17 cellular contexts compared by ENCODE assay signal in the genomic region with DNA sequence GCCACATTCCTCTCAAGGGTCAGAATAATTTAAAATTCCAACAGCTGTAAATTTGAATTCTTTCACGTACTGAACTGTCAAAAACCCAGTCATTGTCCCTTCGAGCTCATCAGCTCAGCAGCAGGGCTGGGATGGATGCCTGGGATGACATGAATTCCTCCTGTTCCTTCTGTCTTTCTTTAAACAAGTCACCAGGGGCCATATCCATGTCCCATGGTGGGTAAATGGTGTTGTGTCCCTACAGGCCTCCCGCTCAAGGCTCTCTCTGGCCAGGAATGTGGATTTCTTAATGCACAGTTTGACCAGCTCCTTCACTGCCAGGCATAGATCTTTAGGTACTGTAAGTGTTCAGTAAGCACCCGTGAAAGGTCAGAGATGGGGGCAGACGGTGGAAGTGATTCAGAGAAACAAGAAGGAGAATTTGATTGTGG. TPM values are rescaled to one million over a fixed set of nuclear protein-coding genes. Genes with fewer than 3 reads are reported as not detected.
DNase-seq lines count a peak whose midpoint lies in the region; ATAC-seq and TF ChIP-seq lines count a peak whose summit lies in the region.
"Had no signal": no experiment of that assay in that cellular context is flagged by ENCODE, and none has a peak within 500 bp of the region (broad histone marks: within the 10 kb centered on the region; RNA-seq: fewer than 3 reads in every experiment).

No MANE protein-coding gene starts in this region.

- no peak overlapping the region for H3K4me3 ChIP-seq in IMR-90 (ENCODE audit: insufficient read depth, low read depth, low read length)
- H3K4me3 ChIP-seq in naive thymus-derived CD4-positive, alpha-beta T cell (ENCODE audit: low read length), result no peak overlapping the region
- H3K4me3 ChIP-seq in vagina, result no peak overlapping the region
- no peak overlapping the region for H3K4me3 ChIP-seq in A673 (ENCODE audit: low read depth, low read length, poor library complexity, severe bottlenecking)
- H3K4me3 ChIP-seq: BLaER1 treated with 17β-estradiol and CSF1 and Interleukin-3, amounts not matched to agents 10 nM and 100 nM; K562; prostate gland had no signal

- H3K36me3 Mint-ChIP-seq in chondrocyte (ENCODE audit: low read depth), result peaks cover 9% of the 10 kb centered on the region
- peaks cover 6 to 25% (median 17%) of the 10 kb centered on the region in 5 donors for H3K36me3 Mint-ChIP-seq in naive thymus-derived CD4-positive, alpha-beta T cell

- 17% methylated on average over 1 of the region's 5 CpGs; no CpG with 5 or more reads in 1 of the 2 experiments for WGBS in IMR-90 (ENCODE audit: extremely low coverage in 2 of 2, insufficient read length in 1 of 2), 2 experiments

- in situ Hi-C loops in IMR-90 (cut with MboI; ENCODE audit: low sequenced_read_pairs), result no loop called here

- H3K79me1 ChIP-seq in IMR-90 (ENCODE audit: low read depth in 1 of 2, low read length in 2 of 2), result peaks cover 5% of the 10 kb centered on the region in 2 experiments; a peak in 1 of 4 replicates

- POLR2A ChIA-PET in IMR-90 (lab: Charles Lee; ENCODE audit: unreplicated experiment) (no interaction called here), A673 (lab: Charles Lee; ENCODE audit: low non-redundant PET) (no interaction called here)
- POLR2A ChIA-PET in naive thymus-derived CD4-positive, alpha-beta T cell (lab: Charles Lee), result no interaction called here

- no peak overlapping the region for H3K4ac ChIP-seq in IMR-90 (ENCODE audit: low read depth, low read length)

- H3K14ac ChIP-seq in IMR-90 (replicated peaks; ENCODE audit: low read depth, low read length), result 0 out of 2 replicates have a peak overlapping the region, but pooled peaks have one; percentile 37

- H3K9me3 Mint-ChIP-seq in chondrocyte (ENCODE audit: low read depth), result no peaks in the 10 kb centered on the region
- no peaks in the 10 kb centered on the region for H3K9me3 Mint-ChIP-seq in naive thymus-derived CD4-positive, alpha-beta T cell

- H3K9me3 ChIP-seq in IMR-90 (ENCODE audit: control insufficient read depth, insufficient read depth, low read length), result no peaks in the 10 kb centered on the region
- H3K9me3 ChIP-seq in naive thymus-derived CD4-positive, alpha-beta T cell (ENCODE audit: control insufficient read depth in 2 of 3, low read length in 3 of 3), result no peaks in the 10 kb centered on the region
- no peaks in the 10 kb centered on the region for H3K9me3 ChIP-seq in vagina
- H3K9me3 ChIP-seq in A673 (ENCODE audit: low read depth, low read length, poor library complexity, severe bottlenecking), result no peaks in the 10 kb centered on the region
- H3K9me3 ChIP-seq: prostate gland had no signal

- H2AFZ ChIP-seq in IMR-90 (replicated peaks; ENCODE audit: low read length, poor library complexity), result no peak overlapping the region

- ATAC-seq in IMR-90 (ENCODE audit: low read depth) (peak; percentile 77), GM19023 (IDR thresholded peaks at IDR 0.05; ENCODE audit: unreplicated experiment) (no peak)
- no peak for ATAC-seq in naive thymus-derived CD4-positive, alpha-beta T cell
- ATAC-seq: K562 had no signal

- H2BK5ac ChIP-seq in IMR-90 (ENCODE audit: low read depth, low read length, poor library complexity, severe bottlenecking), result peak overlapping the region; percentile 18

- peak overlapping the region; percentile 84 for H3K27ac Mint-ChIP-seq in chondrocyte (ENCODE audit: unreplicated experiment)
- H3K27ac Mint-ChIP-seq in naive thymus-derived CD4-positive, alpha-beta T cell, result peak overlapping the region in 6 of 9 donors; percentile 13 to 78 (median 33)

- peaks cover 7% of the 10 kb centered on the region for H3K36me3 ChIP-seq in IMR-90 (ENCODE audit: control insufficient read depth, insufficient read depth, low read length)
- peaks cover 0 to 8% (median 0%) of the 10 kb centered on the region in 3 experiments for H3K36me3 ChIP-seq in naive thymus-derived CD4-positive, alpha-beta T cell (ENCODE audit: control insufficient read depth in 2 of 3, insufficient read depth in 3 of 3, low read length in 3 of 3)
- no peaks in the 10 kb centered on the region for H3K36me3 ChIP-seq in vagina
- no peaks in the 10 kb centered on the region for H3K36me3 ChIP-seq in A673 (ENCODE audit: insufficient read depth, low read length, poor library complexity, severe bottlenecking)
- H3K36me3 ChIP-seq: prostate gland had no signal

- H4K5ac ChIP-seq in IMR-90 (ENCODE audit: low read depth, low read length), result no peak overlapping the region

- peak overlapping the region; percentile 32; the same call in 1 of the 2 replicates for H2BK120ac ChIP-seq in IMR-90 (ENCODE audit: low read depth, low read length)

- intact Hi-C loops in IMR-90 (cut with micrococcal nuclease) (no loop called here), vagina (cut with DNase I) (no loop called here), A673 (cut with micrococcal nuclease; ENCODE audit: unreplicated experiment) (no loop called here)
- intact Hi-C loops in naive thymus-derived CD4-positive, alpha-beta T cell (cut with micrococcal nuclease), result loop anchor here in 1 of 2 donors (2.0 kb wide), 2 partner anchors 15 to 135 kb away; a partner anchor contains a TSS

- no TSS peak for BruUV-seq in IMR-90 (replicated peaks; lab: Mats Ljungman, UMichigan)
- BruUV-seq in A673 (replicated peaks; lab: Mats Ljungman, UMichigan), result no TSS peak

- no peak overlapping the region for H3K9ac ChIP-seq in IMR-90 (ENCODE audit: low read depth, low read length)
- H3K9ac ChIP-seq: BLaER1 treated with 17β-estradiol and CSF1 and Interleukin-3, amounts not matched to agents 10 nM and 100 nM had no signal

- H3K23ac ChIP-seq in IMR-90 (ENCODE audit: low read depth, low read length), result no peak overlapping the region

- no peak overlapping the region for H3K4me2 ChIP-seq in IMR-90 (ENCODE audit: low read depth, low read length)

- peaks cover 17% of the 10 kb centered on the region for H3K4me1 Mint-ChIP-seq in chondrocyte (ENCODE audit: low read depth)
- peaks cover 6 to 17% (median 15%) of the 10 kb centered on the region in 7 donors for H3K4me1 Mint-ChIP-seq in naive thymus-derived CD4-positive, alpha-beta T cell

- no peak overlapping the region for H2AK5ac ChIP-seq in IMR-90 (ENCODE audit: low read depth, low read length)

- no peaks in the 10 kb centered on the region for H3K27me3 Mint-ChIP-seq in chondrocyte (ENCODE audit: low read depth)
- H3K27me3 Mint-ChIP-seq in naive thymus-derived CD4-positive, alpha-beta T cell, result no peaks in the 10 kb centered on the region

- no peak overlapping the region for H3K4me3 Mint-ChIP-seq in chondrocyte (ENCODE audit: unreplicated experiment)
- peak overlapping the region in 1 of 10 donors; percentile 63 for H3K4me3 Mint-ChIP-seq in naive thymus-derived CD4-positive, alpha-beta T cell

- H3K9me1 ChIP-seq in IMR-90 (ENCODE audit: insufficient read depth, low read length), result no peaks in the 10 kb centered on the region

- H2AK9ac ChIP-seq in IMR-90 (replicated peaks; ENCODE audit: low read depth, low read length, poor library complexity), result no peak overlapping the region

- TF ChIP-seq POLR2A in IMR-90 (IDR thresholded peaks at IDR 0.05; ENCODE audit: low read depth, low read length) (no peak), vagina (IDR thresholded peaks at IDR 0.05) (no peak)

- H3K27ac ChIP-seq in IMR-90 (ENCODE audit: insufficient read depth, low read length) (peak overlapping the region; percentile 19; the same call in 1 of the 2 replicates), vagina (no peak overlapping the region), A673 (ENCODE audit: low read depth, low read length, poor library complexity, severe bottlenecking) (no peak overlapping the region)
- no peak overlapping the region for H3K27ac ChIP-seq in naive thymus-derived CD4-positive, alpha-beta T cell (ENCODE audit: low read depth, low read length)
- H3K27ac ChIP-seq: BLaER1 treated with 17β-estradiol and CSF1 and Interleukin-3, amounts not matched to agents 10 nM and 100 nM; prostate gland; RWPE1 had no signal

- no peak overlapping the region for H2BK20ac ChIP-seq in IMR-90 (ENCODE audit: low read depth, low read length)

- H3K4me1 ChIP-seq in IMR-90 (ENCODE audit: control insufficient read depth, insufficient read depth, low read length), result peaks cover 6% of the 10 kb centered on the region
- no peaks in the 10 kb centered on the region for H3K4me1 ChIP-seq in naive thymus-derived CD4-positive, alpha-beta T cell (ENCODE audit: control insufficient read depth in 2 of 2, insufficient read depth in 2 of 2, low read length in 2 of 2)
- H3K4me1 ChIP-seq in vagina, result no peaks in the 10 kb centered on the region
- H3K4me1 ChIP-seq in A673 (ENCODE audit: insufficient read depth, low read length, poor library complexity, severe bottlenecking), result no peaks in the 10 kb centered on the region
- H3K4me1 ChIP-seq: prostate gland had no signal

- 0 out of 2 replicates have a peak overlapping the region, but pooled peaks have one; percentile 9 for H3K18ac ChIP-seq in IMR-90 (ENCODE audit: low read depth, low read length)

- peak; percentile 56 for DNase-seq in AG20443 (ENCODE audit: low spot score)
- DNase-seq in IMR-90, result peak; percentile 58
- no peak for DNase-seq in chondrocyte (ENCODE audit: low spot score)
- no peak for DNase-seq in naive thymus-derived CD4-positive, alpha-beta T cell
- no peak for DNase-seq in vagina (ENCODE audit: extremely low spot score in 2 of 2)
- DNase-seq in A673 (ENCODE audit: low spot score), result no peak
- DNase-seq in activated effector memory CD4-positive, alpha-beta T cell treated with anti-CD3 and anti-CD28 coated beads, Interleukin-2, amount 50 U/mL, for 16 hours, result no peak
- DNase-seq: activated naive CD4-positive, alpha-beta T cell treated with Interleukin-2 at 50 U/mL for 16 hours; erythroblast; GF-D8; NCI-H1436; NCI-H526 had no signal

- no peak overlapping the region for H3K56ac ChIP-seq in IMR-90 (ENCODE audit: extremely low read depth, insufficient read depth, low read length)

- TF ChIP-seq CTCF in IMR-90 (conservative IDR thresholded peaks at IDR 0.05; ENCODE audit: low read depth, low read length), result no peak
- no peak for TF ChIP-seq CTCF in chondrocyte (IDR thresholded peaks at IDR 0.05)
- no peak for TF ChIP-seq CTCF in vagina (IDR thresholded peaks at IDR 0.05)
- no peak for TF ChIP-seq CTCF in A673 (conservative IDR thresholded peaks at IDR 0.05; ENCODE audit: low read depth, low read length)

- H4K8ac ChIP-seq in IMR-90 (ENCODE audit: low read depth in 2 of 2, low read length in 2 of 2), result no peak overlapping the region; a peak in 1 of 4 replicates

- H2BK15ac ChIP-seq in IMR-90 (ENCODE audit: low read depth, low read length), result no peak overlapping the region

- no peak for TF ChIP-seq RAD21 in IMR-90 (IDR thresholded peaks at IDR 0.05; ENCODE audit: low read length)

- dilution Hi-C loops in IMR-90 (cut with HindIII; ENCODE audit: low sequenced_read_pairs, unreplicated experiment), result no loop called here

- H4K91ac ChIP-seq in IMR-90 (ENCODE audit: insufficient read depth, low read depth, low read length), result no peak overlapping the region

- CTCF ChIA-PET in IMR-90 (lab: Yijun Ruan, JAX) (no interaction called here), A673 (lab: Charles Lee) (no interaction called here)
- CTCF ChIA-PET in naive thymus-derived CD4-positive, alpha-beta T cell (lab: Charles Lee), result no interaction called here

- H3K27me3 ChIP-seq in IMR-90 (ENCODE audit: control insufficient read depth, insufficient read depth, low read length), result no peaks in the 10 kb centered on the region
- no peaks in the 10 kb centered on the region for H3K27me3 ChIP-seq in naive thymus-derived CD4-positive, alpha-beta T cell (ENCODE audit: control insufficient read depth in 2 of 2, insufficient read depth in 2 of 2, low read length in 2 of 2)
- no peaks in the 10 kb centered on the region for H3K27me3 ChIP-seq in vagina
- no peaks in the 10 kb centered on the region for H3K27me3 ChIP-seq in A673 (replicated peaks; ENCODE audit: insufficient read depth, low read depth, low read length, poor library complexity)
- H3K27me3 ChIP-seq: BLaER1 treated with 17β-estradiol and CSF1 and Interleukin-3, amounts not matched to agents 10 nM and 100 nM had no signal

- no peaks in the 10 kb centered on the region; the same call in 1 of the 2 replicates for H4K20me1 ChIP-seq in IMR-90 (ENCODE audit: insufficient read depth, low read length)

RNA-seq across cellular contexts. Expression of a gene that starts 13.8 kb away (rescaled TPM):
- 6.9 and 14.7 TPM in 2 replicates for total RNA-seq in IMR-90 (2012; rRNA removed)
- 10.6 and 11.5 TPM in 2 replicates for polyA plus RNA-seq in IMR-90 (2012; rRNA removed)
- polyA plus RNA-seq in IMR-90 (2012; cell fraction: cytosol; rRNA removed), result 6.5 and 9.9 TPM in 2 replicates
- polyA plus RNA-seq in IMR-90 (2012; cell fraction: nucleus; rRNA removed; ENCODE audit: low replicate concordance), result 18.6 and 48.0 TPM in 2 replicates
- total RNA-seq in chondrocyte, result 27.3 to 33.8 TPM (median 32.0 TPM) in 3 replicates
- total RNA-seq in naive thymus-derived CD4-positive, alpha-beta T cell, result 100 to 1,000 TPM in 4 of 5 experiments, 10 to 100 TPM in 1; 82.4 to 203 (median 134) TPM
- polyA plus RNA-seq in naive thymus-derived CD4-positive, alpha-beta T cell, result 10 to 100 TPM; 21.0 to 32.3 TPM
- 19.6 TPM for total RNA-seq in vagina
- 21.2 and 25.9 TPM in 2 replicates for total RNA-seq in A673 (2021)

RNA-seq across cellular contexts. Expression of a gene that starts 15.6 kb away (rescaled TPM):
- total RNA-seq in IMR-90 (2012; rRNA removed), result 24.7 and 30.6 TPM in 2 replicates
- 68.3 and 91.3 TPM in 2 replicates for polyA plus RNA-seq in IMR-90 (2012; rRNA removed)
- polyA plus RNA-seq in IMR-90 (2012; cell fraction: cytosol; rRNA removed), result 81.9 and 90.8 TPM in 2 replicates
- 23.2 and 48.0 TPM in 2 replicates for polyA plus RNA-seq in IMR-90 (2012; cell fraction: nucleus; rRNA removed; ENCODE audit: low replicate concordance)
- 264 to 370 TPM (median 359 TPM) in 3 replicates for total RNA-seq in chondrocyte
- total RNA-seq in naive thymus-derived CD4-positive, alpha-beta T cell, result 100 to 1,000 TPM in 1 of 5 experiments, 10 to 100 TPM in 4; 73.1 to 194 (median 86.5) TPM
- polyA plus RNA-seq in naive thymus-derived CD4-positive, alpha-beta T cell, result 10 to 100 TPM; 17.8 to 20.3 TPM
- total RNA-seq in vagina, result 68.5 TPM
- total RNA-seq in A673 (2021), result 76.9 and 85.8 TPM in 2 replicates

RNA-seq across cellular contexts. Expression of a gene that starts 54.6 kb away (rescaled TPM):
- total RNA-seq in IMR-90 (2012; rRNA removed) (not detected in 2 replicates), chondrocyte (0.32 to 1.2 TPM in 2 of 3 replicates, not detected in the other), vagina (not detected), A673 (2021) (0.64 and 1.3 TPM in 2 replicates)
- polyA plus RNA-seq in IMR-90 (2012; rRNA removed), result not detected in 2 replicates
- polyA plus RNA-seq in IMR-90 (2012; cell fraction: cytosol; rRNA removed), result 0.11 and 0.22 TPM in 2 replicates
- polyA plus RNA-seq in IMR-90 (2012; cell fraction: nucleus; rRNA removed; ENCODE audit: low replicate concordance), result 0.27 TPM in 1 of 2 replicates, not detected in the other
- total RNA-seq in naive thymus-derived CD4-positive, alpha-beta T cell, result under 1 TPM in 2 of 5 experiments, not detected in 3; 0.39 to 0.80 TPM
- polyA plus RNA-seq in naive thymus-derived CD4-positive, alpha-beta T cell, result not detected

Comparison
In these comparisons a context has a peak if more than half of its experiments do, and no peak if none do; other contexts are left out.
1. DNase-seq: peak in AG20443 (single experiment) and IMR-90 (single experiment); none in chondrocyte (single experiment), naive thymus-derived CD4-positive, alpha-beta T cell (0 of 9), vagina (0 of 2), A673 (single experiment) and activated effector memory CD4-positive, alpha-beta T cell treated with anti-CD3 and anti-CD28 coated beads, Interleukin-2, amount 50 U/mL, for 16 hours (single experiment).